Comparison of ENCODE assay signal across 15 cellular contexts in the genomic region with DNA sequence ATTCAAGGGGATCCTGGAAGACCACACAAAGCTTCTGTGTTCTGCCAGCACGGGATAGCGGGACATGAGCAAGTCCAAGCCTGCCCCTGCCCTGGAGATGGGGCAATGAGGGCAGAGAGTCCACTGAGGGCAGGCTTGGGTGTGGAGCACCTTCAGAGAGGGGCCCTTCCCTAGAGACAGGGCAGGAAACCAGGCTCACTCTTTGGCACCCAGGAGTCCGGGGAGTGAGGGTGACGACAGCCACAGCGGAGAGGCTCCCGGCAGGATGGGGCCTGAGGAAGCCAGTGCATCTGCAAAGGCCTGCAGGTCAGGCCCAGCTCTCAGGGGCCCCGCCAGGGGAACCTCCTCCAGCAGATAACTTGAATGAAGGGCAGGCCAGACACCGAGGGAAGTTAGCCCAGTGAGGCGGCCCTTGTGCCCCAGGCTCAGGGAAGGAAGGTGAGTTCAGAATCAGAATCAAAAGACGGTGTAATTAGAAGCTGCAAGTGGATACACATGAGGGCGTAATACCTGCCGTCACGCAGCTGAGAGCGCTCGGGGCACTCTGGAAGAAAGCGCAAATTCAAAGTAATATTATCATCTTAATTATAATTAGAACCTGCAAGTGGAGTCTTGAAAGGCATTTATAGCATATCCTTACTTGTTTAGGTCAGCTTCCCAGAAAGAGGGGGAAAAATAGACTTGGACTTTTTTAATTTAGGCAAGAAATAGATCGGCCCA.
DNase-seq lines count a peak whose midpoint lies in the region; ATAC-seq, FAIRE-seq and TF ChIP-seq lines count a peak whose summit lies in the region.
"Had no signal": no experiment of that assay in that cellular context is flagged by ENCODE, and none has a peak within 500 bp of the region (broad histone marks: within the 10 kb centered on the region; RNA-seq: fewer than 3 reads in every experiment).

No MANE protein-coding gene starts in this region.

- no peak for TF ChIP-seq RAD21 in K562 (CRISPR knock-in tag; conservative IDR thresholded peaks at IDR 0.05 in 1 of 2, IDR thresholded peaks at IDR 0.05 in 1 of 2)

- H3K9ac ChIP-seq in K562 (ENCODE audit: insufficient read depth in 1 of 2, low read depth in 2 of 2, low read length in 2 of 2), result no peak overlapping the region

- 24% methylated on average over 17 of the region's 17 CpGs for WGBS in K562 (ENCODE audit: insufficient coverage, low coverage, missing lambda C conversion rate)
- WGBS in hepatocyte (ENCODE audit: low lambda C conversion rate, missing lambda C conversion rate), result 88% methylated on average over 17 of the region's 17 CpGs

- intact Hi-C loops in K562 (cut with micrococcal nuclease), result loop anchor here (5.0 to 10.0 kb wide), 3 partner anchors 97 to 264 kb away; no protein-coding TSS in a partner anchor
- intact Hi-C loops in sciatic nerve (cut with DNase I), result no loop called here

- no peaks in the 10 kb centered on the region for H3K79me2 ChIP-seq in K562 (ENCODE audit: control insufficient read depth, insufficient read depth, low read length)
- no peaks in the 10 kb centered on the region for H3K79me2 ChIP-seq in hepatocyte

- H3K36me3 ChIP-seq in CD4-positive, CD25-positive, alpha-beta regulatory T cell (ENCODE audit: control insufficient read depth, insufficient read depth, low read length), result no peaks in the 10 kb centered on the region
- no peaks in the 10 kb centered on the region for H3K36me3 ChIP-seq in K562 (ENCODE audit: control insufficient read depth, insufficient read depth, low read length)
- no peaks in the 10 kb centered on the region for H3K36me3 ChIP-seq in hepatocyte (replicated peaks; ENCODE audit: insufficient read depth, low read depth)
- H3K36me3 ChIP-seq: Peyer's patch, right atrium auricular region had no signal

- ATAC-seq in CD4-positive, CD25-positive, alpha-beta regulatory T cell (ENCODE audit: low read depth in 2 of 2), result no peak
- peak; percentile 32; the same call in 2 of the 3 replicates for ATAC-seq in K562
- peak; percentile 23 for ATAC-seq in sciatic nerve
- ATAC-seq in GM21515 (IDR thresholded peaks at IDR 0.05; ENCODE audit: unreplicated experiment), result no peak
- no peak for ATAC-seq in GM19395 (IDR thresholded peaks at IDR 0.05; ENCODE audit: unreplicated experiment)
- ATAC-seq: activated CD4-positive, CD25-positive, alpha-beta regulatory T cell treated with anti-CD3 and anti-CD28 coated beads, Interleukin-2, amount 50 U/mL, for 24 hours had no signal

- no peak for FAIRE-seq in K562 (lab: Jason Lieb, UNC)

- H4K20me1 ChIP-seq in K562 (replicated peaks; ENCODE audit: control insufficient read depth, insufficient read depth, low read length), result no peaks in the 10 kb centered on the region
- H4K20me1 ChIP-seq in hepatocyte (ENCODE audit: insufficient read depth, poor library complexity, severe bottlenecking), result no peaks in the 10 kb centered on the region

- H3K36me3 Mint-ChIP-seq in CD4-positive, CD25-positive, alpha-beta regulatory T cell, result no peaks in the 10 kb centered on the region

- no peak overlapping the region for H3K4me2 ChIP-seq in K562 (ENCODE audit: insufficient read depth, low read length)
- peak overlapping the region; percentile 56 for H3K4me2 ChIP-seq in hepatocyte

- H3K4me3 Mint-ChIP-seq in CD4-positive, CD25-positive, alpha-beta regulatory T cell, result no peak overlapping the region

- POLR2A ChIA-PET in K562 (lab: Yijun Ruan, JAX), result interaction anchor here (0.7 to 1.4 kb wide), 4 partner anchors 13 to 352 kb away, joined by 4 to 7 read pairs (median 4); no protein-coding TSS in a partner anchor

- peaks cover 0 to 1% (median 0%) of the 10 kb centered on the region in 7 donors for H3K9me3 Mint-ChIP-seq in CD4-positive, CD25-positive, alpha-beta regulatory T cell

- H3K27ac ChIP-seq in CD4-positive, CD25-positive, alpha-beta regulatory T cell (ENCODE audit: insufficient read depth, low read length, poor library complexity, severe bottlenecking), result no peak overlapping the region
- H3K27ac ChIP-seq in K562 (ENCODE audit: extremely low read depth, low read depth, low read length), result no peak overlapping the region
- peak overlapping the region; percentile 68 for H3K27ac ChIP-seq in hepatocyte

- H3K27ac Mint-ChIP-seq in CD4-positive, CD25-positive, alpha-beta regulatory T cell, result peak overlapping the region in 2 of 3 donors; percentile 36 to 84

- H3K4me1 Mint-ChIP-seq in CD4-positive, CD25-positive, alpha-beta regulatory T cell, result peaks cover 0 to 6% (median 0%) of the 10 kb centered on the region in 4 donors

- CTCF ChIA-PET in K562 (lab: Yijun Ruan, JAX; ENCODE audit: low intra/inter-chr PET ratio), result interaction anchor here (1.4 kb wide), 1 partner anchor 261 kb away, joined by 9 read pairs; no protein-coding TSS in a partner anchor

- H3K27me3 ChIP-seq in CD4-positive, CD25-positive, alpha-beta regulatory T cell (ENCODE audit: control insufficient read depth, insufficient read depth, low read length), result peaks cover 2% of the 10 kb centered on the region
- H3K27me3 ChIP-seq in K562 (ENCODE audit: control insufficient read depth in 2 of 2, insufficient read depth in 2 of 2, low read length in 2 of 2) (peaks cover 26 to 56% of the 10 kb centered on the region in 2 experiments), hepatocyte (no peaks in the 10 kb centered on the region)
- H3K27me3 ChIP-seq: Peyer's patch, right atrium auricular region had no signal

- no peak for TF ChIP-seq POLR2A in K562 (conservative IDR thresholded peaks at IDR 0.05)

- DNase-seq in CD4-positive, CD25-positive, alpha-beta regulatory T cell, result no peak
- DNase-seq in K562 (ENCODE audit: extremely low read depth in 1 of 4, low spot score in 3 of 4) (no peak), hepatocyte (ENCODE audit: low spot score) (no peak), sciatic nerve (ENCODE audit: low spot score) (no peak), foreskin fibroblast (no peak), NCI-H82 treated with DMSO at 0.1 percent for 48 hours (lab: John Stamatoyannopoulos, UW; ENCODE audit: unreplicated experiment) (no peak)
- DNase-seq: activated naive CD4-positive, alpha-beta T cell treated with anti-CD3 and anti-CD28 coated beads, Interleukin-2, amount 50 U/mL, for 16 hours; Karpas-422; stimulated activated naive CD4-positive, alpha-beta T cell treated with Interleukin-2 at 50 U/mL for 16 hours; T-helper 1 cell had no signal

- H3K9me2 ChIP-seq in hepatocyte (replicated peaks; ENCODE audit: insufficient read depth), result no peaks in the 10 kb centered on the region

- no peak for TF ChIP-seq CTCF in K562 (IDR thresholded peaks at IDR 0.05 in 2 of 3, conservative IDR thresholded peaks at IDR 0.05 in 1 of 3; ENCODE audit: insufficient read depth in 2 of 3, low read depth in 1 of 3, low read length in 3 of 3)
- no peak for TF ChIP-seq CTCF in hepatocyte (IDR thresholded peaks at IDR 0.05; ENCODE audit: poor library complexity)
- TF ChIP-seq CTCF in foreskin fibroblast (IDR thresholded peaks at IDR 0.05; ENCODE audit: low read depth, low read length), result no peak

- no peak overlapping the region for H3K4me3 ChIP-seq in CD4-positive, CD25-positive, alpha-beta regulatory T cell (ENCODE audit: low read depth, low read length)
- H3K4me3 ChIP-seq in K562 (no peak overlapping the region), hepatocyte (no peak overlapping the region), foreskin fibroblast (ENCODE audit: low read depth in 1 of 2, low read length in 2 of 2) (no peak overlapping the region)
- H3K4me3 ChIP-seq: right atrium auricular region had no signal

- in situ Hi-C loops in K562 (cut with MboI), result no loop called here

- H3K27me3 Mint-ChIP-seq in CD4-positive, CD25-positive, alpha-beta regulatory T cell, result peaks cover 34% of the 10 kb centered on the region

- no peaks in the 10 kb centered on the region for H3K4me1 ChIP-seq in CD4-positive, CD25-positive, alpha-beta regulatory T cell (ENCODE audit: control insufficient read depth, insufficient read depth, low read length, poor library complexity, severe bottlenecking)
- H3K4me1 ChIP-seq in K562 (replicated peaks in 1 of 2; ENCODE audit: control insufficient read depth in 2 of 2, insufficient read depth in 2 of 2, low read length in 2 of 2) (peaks cover 4 to 6% of the 10 kb centered on the region in 2 experiments; a peak in 3 of 5 replicates), hepatocyte (ENCODE audit: insufficient read depth) (peaks cover 15% of the 10 kb centered on the region)
- H3K4me1 ChIP-seq: Peyer's patch had no signal

- H3K9me3 ChIP-seq in CD4-positive, CD25-positive, alpha-beta regulatory T cell (ENCODE audit: control insufficient read depth in 2 of 2, low read length in 2 of 2), result no peaks in the 10 kb centered on the region
- H3K9me3 ChIP-seq in K562 (replicated peaks; ENCODE audit: control insufficient read depth, insufficient read depth, low read depth, low read length) (no peaks in the 10 kb centered on the region), hepatocyte (ENCODE audit: low read depth) (no peaks in the 10 kb centered on the region)
- H3K9me3 ChIP-seq: Peyer's patch, right atrium auricular region had no signal

- no peak for TF ChIP-seq EP300 in K562 (IDR thresholded peaks at IDR 0.05; ENCODE audit: low read length)

- no TSS peak for BruUV-seq in K562 (replicated peaks; lab: Mats Ljungman, UMichigan)

- H3K9me1 ChIP-seq in K562 (ENCODE audit: control insufficient read depth, insufficient read depth, low read length), result no peaks in the 10 kb centered on the region

- H2AFZ ChIP-seq in K562 (ENCODE audit: low read depth, low read length), result no peak overlapping the region
- H2AFZ ChIP-seq in hepatocyte, result no peak overlapping the region

TF ChIP-seq in K562, 482 proteins besides CTCF, POLR2A, EP300 and RAD21 (continues in another document):
- TF ChIP-seq ZBTB1 (CRISPR knock-in tag; IDR thresholded peaks at IDR 0.05; ENCODE audit: borderline replicate concordance, low read depth) (no peak), TBP (optimal IDR thresholded peaks at IDR 0.05; ENCODE audit: low read depth, low read length) (no peak), NCOA1 (IDR thresholded peaks at IDR 0.05; ENCODE audit: low read depth) (no peak), BRD4 (IDR thresholded peaks at IDR 0.05) (no peak), KDM5B (IDR thresholded peaks at IDR 0.05; ENCODE audit: insufficient replicate concordance, low read depth, low read length) (no peak)
- TF ChIP-seq, protein P1, sequence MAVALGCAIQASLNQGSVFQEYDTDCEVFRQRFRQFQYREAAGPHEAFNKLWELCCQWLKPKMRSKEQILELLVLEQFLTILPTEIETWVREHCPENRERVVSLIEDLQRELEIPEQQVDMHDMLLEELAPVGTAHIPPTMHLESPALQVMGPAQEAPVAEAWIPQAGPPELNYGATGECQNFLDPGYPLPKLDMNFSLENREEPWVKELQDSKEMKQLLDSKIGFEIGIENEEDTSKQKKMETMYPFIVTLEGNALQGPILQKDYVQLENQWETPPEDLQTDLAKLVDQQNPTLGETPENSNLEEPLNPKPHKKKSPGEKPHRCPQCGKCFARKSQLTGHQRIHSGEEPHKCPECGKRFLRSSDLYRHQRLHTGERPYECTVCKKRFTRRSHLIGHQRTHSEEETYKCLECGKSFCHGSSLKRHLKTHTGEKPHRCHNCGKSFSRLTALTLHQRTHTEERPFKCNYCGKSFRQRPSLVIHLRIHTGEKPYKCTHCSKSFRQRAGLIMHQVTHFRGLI (CRISPR knock-in tag; IDR thresholded peaks at IDR 0.05), result no peak

Comparison
In these comparisons a context has a peak if more than half of its experiments do, and no peak if none do; other contexts are left out.
1. ATAC-seq: peak in K562 (single experiment) and sciatic nerve (single experiment); none in CD4-positive, CD25-positive, alpha-beta regulatory T cell (0 of 2), GM21515 (single experiment) and GM19395 (single experiment).